ENCODE assay signal across 1 cellular context in genomic region chr2:74833418-74834233, GRCh38.
A peak's percentile ranks its signal among the peaks of the same experiment; 100 is the strongest.
TF ChIP-seq lines count a peak whose summit lies in the region.

Gene HK2 (plus strand): TSS chr2:74834127. CDS start chr2:74834581, 454 bp downstream.

TF ChIP-seq in WTC11, 78 proteins besides CTCF, POLR2A, EP300 and RAD21 (continued from another document):
- TF ChIP-seq, protein P1, sequence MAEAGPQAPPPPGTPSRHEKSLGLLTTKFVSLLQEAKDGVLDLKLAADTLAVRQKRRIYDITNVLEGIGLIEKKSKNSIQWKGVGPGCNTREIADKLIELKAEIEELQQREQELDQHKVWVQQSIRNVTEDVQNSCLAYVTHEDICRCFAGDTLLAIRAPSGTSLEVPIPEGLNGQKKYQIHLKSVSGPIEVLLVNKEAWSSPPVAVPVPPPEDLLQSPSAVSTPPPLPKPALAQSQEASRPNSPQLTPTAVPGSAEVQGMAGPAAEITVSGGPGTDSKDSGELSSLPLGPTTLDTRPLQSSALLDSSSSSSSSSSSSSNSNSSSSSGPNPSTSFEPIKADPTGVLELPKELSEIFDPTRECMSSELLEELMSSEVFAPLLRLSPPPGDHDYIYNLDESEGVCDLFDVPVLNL (CRISPR knock-in tag; IDR thresholded peaks at IDR 0.05; ENCODE audit: borderline replicate concordance, low read depth): no peak
- no peak for TF ChIP-seq HMGXB4 (CRISPR knock-in tag; IDR thresholded peaks at IDR 0.05)
- TF ChIP-seq ELF4 (CRISPR knock-in tag; IDR thresholded peaks at IDR 0.05; ENCODE audit: low read depth): no peak
- TF ChIP-seq NFYB (CRISPR knock-in tag; conservative IDR thresholded peaks at IDR 0.05; ENCODE audit: low read depth): peak; percentile 77
- TF ChIP-seq ZNF532 (CRISPR knock-in tag; IDR thresholded peaks at IDR 0.05; ENCODE audit: borderline replicate concordance): no peak
- no peak; the same call in 1 of the 2 replicates for TF ChIP-seq USF2 (CRISPR knock-in tag; IDR thresholded peaks at IDR 0.05)
- TF ChIP-seq GABPB1 (CRISPR knock-in tag; IDR thresholded peaks at IDR 0.05): peak; percentile 69
- no peak for TF ChIP-seq ZNF396 (CRISPR knock-in tag; IDR thresholded peaks at IDR 0.05; ENCODE audit: borderline replicate concordance)
- TF ChIP-seq TEAD1 (CRISPR knock-in tag; IDR thresholded peaks at IDR 0.05): no peak
- TF ChIP-seq, protein P2, sequence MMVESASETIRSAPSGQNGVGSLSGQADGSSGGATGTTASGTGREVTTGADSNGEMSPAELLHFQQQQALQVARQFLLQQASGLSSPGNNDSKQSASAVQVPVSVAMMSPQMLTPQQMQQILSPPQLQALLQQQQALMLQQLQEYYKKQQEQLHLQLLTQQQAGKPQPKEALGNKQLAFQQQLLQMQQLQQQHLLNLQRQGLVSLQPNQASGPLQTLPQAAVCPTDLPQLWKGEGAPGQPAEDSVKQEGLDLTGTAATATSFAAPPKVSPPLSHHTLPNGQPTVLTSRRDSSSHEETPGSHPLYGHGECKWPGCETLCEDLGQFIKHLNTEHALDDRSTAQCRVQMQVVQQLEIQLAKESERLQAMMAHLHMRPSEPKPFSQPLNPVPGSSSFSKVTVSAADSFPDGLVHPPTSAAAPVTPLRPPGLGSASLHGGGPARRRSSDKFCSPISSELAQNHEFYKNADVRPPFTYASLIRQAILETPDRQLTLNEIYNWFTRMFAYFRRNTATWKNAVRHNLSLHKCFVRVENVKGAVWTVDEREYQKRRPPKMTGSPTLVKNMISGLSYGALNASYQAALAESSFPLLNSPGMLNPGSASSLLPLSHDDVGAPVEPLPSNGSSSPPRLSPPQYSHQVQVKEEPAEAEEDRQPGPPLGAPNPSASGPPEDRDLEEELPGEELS (CRISPR knock-in tag; IDR thresholded peaks at IDR 0.05): 0 out of 2 replicates have a peak, but pooled peaks have one; percentile 15
- TF ChIP-seq ZNF317 (CRISPR knock-in tag; IDR thresholded peaks at IDR 0.05; ENCODE audit: borderline replicate concordance, low read depth): no peak
- 0 out of 2 replicates have a peak, but pooled peaks have one; percentile 12 for TF ChIP-seq ETV6 (CRISPR knock-in tag; IDR thresholded peaks at IDR 0.05)
- no peak for TF ChIP-seq CBFB (CRISPR knock-in tag; IDR thresholded peaks at IDR 0.05; ENCODE audit: low read depth)
- TF ChIP-seq, protein P3, sequence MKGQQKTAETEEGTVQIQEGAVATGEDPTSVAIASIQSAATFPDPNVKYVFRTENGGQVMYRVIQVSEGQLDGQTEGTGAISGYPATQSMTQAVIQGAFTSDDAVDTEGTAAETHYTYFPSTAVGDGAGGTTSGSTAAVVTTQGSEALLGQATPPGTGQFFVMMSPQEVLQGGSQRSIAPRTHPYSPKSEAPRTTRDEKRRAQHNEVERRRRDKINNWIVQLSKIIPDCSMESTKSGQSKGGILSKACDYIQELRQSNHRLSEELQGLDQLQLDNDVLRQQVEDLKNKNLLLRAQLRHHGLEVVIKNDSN (CRISPR knock-in tag; IDR thresholded peaks at IDR 0.05): 0 out of 2 replicates have a peak, but pooled peaks have one; percentile 5
